ENCODE assay signal across 14 cellular contexts in genomic region chr5:62127098-62127736, GRCh38.
A peak's percentile ranks its signal among the peaks of the same experiment; 100 is the strongest.
DNase-seq lines count a peak whose midpoint lies in the region; ATAC-seq and TF ChIP-seq lines count a peak whose summit lies in the region.
"Had no signal": no experiment of that assay in that cellular context is flagged by ENCODE, and none has a peak within 500 bp of the region (broad histone marks: within the 10 kb centered on the region; RNA-seq: fewer than 3 reads in every experiment).

No MANE protein-coding gene starts in this region.

- TF ChIP-seq POLR2A in body of pancreas (IDR thresholded peaks at IDR 0.05) = no peak

- H3K27me3 ChIP-seq in SJCRH30 = no peaks in the 10 kb centered on the region
- no peaks in the 10 kb centered on the region for H3K27me3 ChIP-seq in body of pancreas
- H3K27me3 ChIP-seq: BE2C had no signal

- H3K36me3 Mint-ChIP-seq in activated naive CD4-positive, alpha-beta T cell treated with anti-CD3 and anti-CD28 coated beads, Interleukin-2, amount 10 ng/mL, durations not matched to agents 7 days and 5 days = no peaks in the 10 kb centered on the region
- H3K36me3 Mint-ChIP-seq: CD4-positive, alpha-beta memory T cell had no signal

- no peaks in the 10 kb centered on the region for H3K9me3 Mint-ChIP-seq in activated naive CD4-positive, alpha-beta T cell treated with anti-CD3 and anti-CD28 coated beads, Interleukin-2, amount 10 ng/mL, durations not matched to agents 7 days and 5 days

- H3K27me3 Mint-ChIP-seq in activated naive CD4-positive, alpha-beta T cell treated with anti-CD3 and anti-CD28 coated beads, Interleukin-2, amount 10 ng/mL, durations not matched to agents 7 days and 5 days = no peaks in the 10 kb centered on the region

- no peak overlapping the region for H3K27ac Mint-ChIP-seq in activated naive CD4-positive, alpha-beta T cell treated with anti-CD3 and anti-CD28 coated beads, Interleukin-2, amount 10 ng/mL, durations not matched to agents 7 days and 5 days
- H3K27ac Mint-ChIP-seq: CD4-positive, alpha-beta memory T cell had no signal

- no peak overlapping the region for H3K4me3 ChIP-seq in HEK293 (ENCODE audit: low read depth, low read length)
- H3K4me3 ChIP-seq in SJCRH30 = no peak overlapping the region
- H3K4me3 ChIP-seq in body of pancreas = no peak overlapping the region
- H3K4me3 ChIP-seq: A549 had no signal

- 67 to 84% methylated on average over 2 of the region's 2 CpGs for WGBS in body of pancreas, 2 donors

- H3K4me1 ChIP-seq in HEK293 (ENCODE audit: control insufficient read depth, insufficient read depth, low read length) = no peaks in the 10 kb centered on the region
- H3K4me1 ChIP-seq in SJCRH30 = no peaks in the 10 kb centered on the region
- H3K4me1 ChIP-seq in body of pancreas = no peaks in the 10 kb centered on the region
- H3K4me1 ChIP-seq: A549, BE2C had no signal

- TF ChIP-seq CTCF in HEK293 (tag by site-specific recombination; IDR thresholded peaks at IDR 0.05) (no peak), body of pancreas (IDR thresholded peaks at IDR 0.05) (no peak)

- DNase-seq in NCI-H345 (lab: John Stamatoyannopoulos, UW) (peak; percentile 62), SJCRH30 (peak; percentile 23 to 54), myocyte (ENCODE audit: low read depth) (peak; percentile 7), body of pancreas (no peak), SKM-1 (lab: John Stamatoyannopoulos, UW; ENCODE audit: unreplicated experiment) (no peak)
- no peak for DNase-seq in activated naive CD4-positive, alpha-beta T cell treated with anti-CD3 and anti-CD28 coated beads, Interleukin-2, amount 10 ng/mL, durations not matched to agents 7 days and 5 days
- DNase-seq: BE2C; CD4-positive, alpha-beta memory T cell; DND-41; GDM1 had no signal

- H3K9me3 ChIP-seq in HEK293 (ENCODE audit: control insufficient read depth, insufficient read depth, low read depth, low read length) = no peaks in the 10 kb centered on the region
- H3K9me3 ChIP-seq in SJCRH30 (replicated peaks) = no peaks in the 10 kb centered on the region
- H3K9me3 ChIP-seq in body of pancreas = no peaks in the 10 kb centered on the region
- H3K9me3 ChIP-seq: A549, BE2C had no signal

- H3K27ac ChIP-seq in HEK293 (ENCODE audit: extremely low read depth, low read depth, low read length) (no peak overlapping the region), SJCRH30 (no peak overlapping the region), body of pancreas (no peak overlapping the region)
- H3K27ac ChIP-seq: A549, C4-2B had no signal

- H3K4me3 Mint-ChIP-seq in activated naive CD4-positive, alpha-beta T cell treated with anti-CD3 and anti-CD28 coated beads, Interleukin-2, amount 10 ng/mL, durations not matched to agents 7 days and 5 days = no peak overlapping the region
- H3K4me3 Mint-ChIP-seq: CD4-positive, alpha-beta memory T cell had no signal

- H3K36me3 ChIP-seq in HEK293 (ENCODE audit: control insufficient read depth in 2 of 2, insufficient read depth in 1 of 2, low read length in 2 of 2) = no peaks in the 10 kb centered on the region
- H3K36me3 ChIP-seq in SJCRH30 = no peaks in the 10 kb centered on the region
- H3K36me3 ChIP-seq in body of pancreas (replicated peaks in 1 of 2; ENCODE audit: insufficient read depth in 1 of 2, low read depth in 2 of 2) = no peaks in the 10 kb centered on the region
- H3K36me3 ChIP-seq: BE2C had no signal

- POLR2A ChIA-PET in HEK293 (lab: Yijun Ruan, JAX) = no interaction called here

- intact Hi-C loops in body of pancreas (cut with DNase I) = no loop called here

- CTCF ChIA-PET in HEK293 (lab: Yijun Ruan, JAX) = interaction anchor here (0.6 to 0.9 kb wide), 3 partner anchors 16 to 628 kb away, joined by 3 to 4 read pairs (median 3); no protein-coding TSS in a partner anchor
- CTCF ChIA-PET in activated naive CD4-positive, alpha-beta T cell treated with anti-CD3 and anti-CD28 coated beads, Interleukin-2, amount 10 ng/mL, durations not matched to agents 7 days and 5 days (lab: Charles Lee) = interaction anchor here (0.8 kb wide), 1 partner anchor 29 kb away, joined by 3 read pairs; no protein-coding TSS in a partner anchor

- ATAC-seq in body of pancreas = no peak
- ATAC-seq: A549, HCT116 had no signal

- no peaks in the 10 kb centered on the region for H3K4me1 Mint-ChIP-seq in activated naive CD4-positive, alpha-beta T cell treated with anti-CD3 and anti-CD28 coated beads, Interleukin-2, amount 10 ng/mL, durations not matched to agents 7 days and 5 days
- H3K4me1 Mint-ChIP-seq: CD4-positive, alpha-beta memory T cell had no signal

TF ChIP-seq in HEK293, 187 proteins besides CTCF, POLR2A, EP300 and RAD21:
- no peak for TF ChIP-seq MEIS1 (CRISPR knock-in tag; IDR thresholded peaks at IDR 0.05; ENCODE audit: borderline replicate concordance)
- no peak for TF ChIP-seq ZBTB8A (tag by site-specific recombination; IDR thresholded peaks at IDR 0.05)
- peak; percentile 63 for TF ChIP-seq SCRT2 (tag by site-specific recombination; IDR thresholded peaks at IDR 0.05)
- TF ChIP-seq IKZF3 (tag by site-specific recombination; IDR thresholded peaks at IDR 0.05) = no peak
- no peak for TF ChIP-seq ZNF645 (tag by site-specific recombination; IDR thresholded peaks at IDR 0.05)
- TF ChIP-seq TSHZ1 (tag by site-specific recombination; IDR thresholded peaks at IDR 0.05; ENCODE audit: borderline replicate concordance) = no peak
- peak; percentile 69; the same call in 1 of the 2 replicates for TF ChIP-seq SCRT1 (tag by site-specific recombination; IDR thresholded peaks at IDR 0.05; ENCODE audit: borderline replicate concordance)
- no peak for TF ChIP-seq ZBTB7A (tag by site-specific recombination; IDR thresholded peaks at IDR 0.05; ENCODE audit: low read depth)
- TF ChIP-seq ZNF426 (tag by site-specific recombination; IDR thresholded peaks at IDR 0.05) = no peak
- no peak for TF ChIP-seq ZNF248 (tag by site-specific recombination; IDR thresholded peaks at IDR 0.05)
- TF ChIP-seq SALL2 (tag by site-specific recombination; IDR thresholded peaks at IDR 0.05; ENCODE audit: borderline replicate concordance) = no peak

Comparison
In these comparisons a context has a peak if more than half of its experiments do, and no peak if none do; other contexts are left out.
1. DNase-seq: peak in NCI-H345 (single experiment), SJCRH30 (2 of 2) and myocyte (single experiment); none in body of pancreas (0 of 4), SKM-1 (single experiment) and activated naive CD4-positive, alpha-beta T cell treated with anti-CD3 and anti-CD28 coated beads, Interleukin-2, amount 10 ng/mL, durations not matched to agents 7 days and 5 days (single experiment).